Comparison of ENCODE assay signal across 22 cellular contexts in genomic region chr16:10989494-10989893, GRCh38. TPM values are rescaled to one million over a fixed set of nuclear protein-coding genes. Genes with fewer than 3 reads are reported as not detected.
DNase-seq lines count a peak whose midpoint lies in the region; ATAC-seq and TF ChIP-seq lines count a peak whose summit lies in the region.
"Had no signal": no experiment of that assay in that cellular context is flagged by ENCODE, and none has a peak within 500 bp of the region (broad histone marks: within the 10 kb centered on the region; RNA-seq: fewer than 3 reads in every experiment).

No MANE protein-coding gene starts in this region.

- no peak for DNase-seq in activated T-cell treated with anti-CD3 and anti-CD28 coated beads, Interleukin-2, amount 50 U/mL, for 24 hours
- no peak for DNase-seq in activated T-cell treated with anti-CD3 and anti-CD28 coated beads, Interleukin-2, amount 50 U/mL, for 48 hours
- DNase-seq in G401 (ENCODE audit: low spot score) (peak; percentile 27), NCI-H1694 treated with DMSO at 0.1 percent for 48 hours (lab: John Stamatoyannopoulos, UW) (no peak), SKM-1 (lab: John Stamatoyannopoulos, UW; ENCODE audit: unreplicated experiment) (no peak)
- DNase-seq in activated T-helper 1 cell treated with anti-CD3 and anti-CD28 coated beads, Interleukin-12 subunit alpha, Interleukin-12 subunit beta, Interleukin-2, Interleukin-4 antibody, amounts not matched to agents 30 ng/mL and 10 ng/mL and 1 ng/mL, durations not matched to agents 14 hours and 24 hours and 36 hours (ENCODE audit: low spot score), result no peak
- DNase-seq: ACHN; activated CD4-positive, alpha-beta T cell treated with anti-CD3 and anti-CD28 coated beads for 48 hours; body of pancreas; Calu3; colonic mucosa; mesendoderm; NCI-H1436 treated with DMSO at 0.1 percent for 48 hours; NCI-H510A treated with DMSO at 0.1 percent for 48 hours; PC-9; Right ventricle myocardium superior; small intestine; stimulated activated CD4-positive, alpha-beta T cell treated with anti-CD3 and anti-CD28 coated beads, Interleukin-1b, Interleukin-23, amount 100 ng/mL, for 48 hours; T-cell had no signal

- no peak overlapping the region for H3K4me3 Mint-ChIP-seq in activated T-cell treated with anti-CD3 and anti-CD28 coated beads, Interleukin-2, amount 50 U/mL, for 24 hours
- H3K4me3 Mint-ChIP-seq in activated T-helper 1 cell treated with anti-CD3 and anti-CD28 coated beads, Interleukin-12 subunit alpha, Interleukin-12 subunit beta, Interleukin-2, Interleukin-4 antibody, amounts not matched to agents 30 ng/mL and 10 ng/mL and 1 ng/mL, durations not matched to agents 14 hours and 24 hours and 36 hours, result peak overlapping the region; percentile 65
- H3K4me3 Mint-ChIP-seq in nephron, result no peak overlapping the region

- no peak for ATAC-seq in HG03378 (IDR thresholded peaks at IDR 0.05; ENCODE audit: unreplicated experiment)
- ATAC-seq: body of pancreas, left lobe of liver, T-cell had no signal

- peak overlapping the region; percentile 99 for H3K27ac Mint-ChIP-seq in activated T-cell treated with anti-CD3 and anti-CD28 coated beads, Interleukin-2, amount 50 U/mL, for 24 hours
- peak overlapping the region; percentile 93 for H3K27ac Mint-ChIP-seq in activated T-helper 1 cell treated with anti-CD3 and anti-CD28 coated beads, Interleukin-12 subunit alpha, Interleukin-12 subunit beta, Interleukin-2, Interleukin-4 antibody, amounts not matched to agents 30 ng/mL and 10 ng/mL and 1 ng/mL, durations not matched to agents 14 hours and 24 hours and 36 hours
- peak overlapping the region; percentile 37 to 65 (median 61) for H3K27ac Mint-ChIP-seq in nephron

- intact Hi-C loops in activated T-helper 1 cell treated with anti-CD3 and anti-CD28 coated beads, Interleukin-12 subunit alpha, Interleukin-12 subunit beta, Interleukin-2, Interleukin-4 antibody, amounts not matched to agents 30 ng/mL and 10 ng/mL and 1 ng/mL, durations not matched to agents 14 hours and 24 hours and 36 hours (cut with micrococcal nuclease), result loop anchor here (5.0 kb wide), 1 partner anchor 188 kb away; no protein-coding TSS in a partner anchor

- H3K36me3 Mint-ChIP-seq in activated T-cell treated with anti-CD3 and anti-CD28 coated beads, Interleukin-2, amount 50 U/mL, for 24 hours (ENCODE audit: low read depth), result peaks cover 73% of the 10 kb centered on the region
- peaks cover 43% of the 10 kb centered on the region for H3K36me3 Mint-ChIP-seq in activated T-helper 1 cell treated with anti-CD3 and anti-CD28 coated beads, Interleukin-12 subunit alpha, Interleukin-12 subunit beta, Interleukin-2, Interleukin-4 antibody, amounts not matched to agents 30 ng/mL and 10 ng/mL and 1 ng/mL, durations not matched to agents 14 hours and 24 hours and 36 hours (ENCODE audit: low read depth)
- H3K36me3 Mint-ChIP-seq in nephron (ENCODE audit: low read depth), result peaks cover 33% of the 10 kb centered on the region

- no peak for TF ChIP-seq CTCF in nephron (IDR thresholded peaks at IDR 0.05; ENCODE audit: unreplicated experiment in 3 of 3)

- H3K9me3 Mint-ChIP-seq in activated T-cell treated with anti-CD3 and anti-CD28 coated beads, Interleukin-2, amount 50 U/mL, for 24 hours, result no peaks in the 10 kb centered on the region
- no peaks in the 10 kb centered on the region for H3K9me3 Mint-ChIP-seq in activated T-helper 1 cell treated with anti-CD3 and anti-CD28 coated beads, Interleukin-12 subunit alpha, Interleukin-12 subunit beta, Interleukin-2, Interleukin-4 antibody, amounts not matched to agents 30 ng/mL and 10 ng/mL and 1 ng/mL, durations not matched to agents 14 hours and 24 hours and 36 hours
- no peaks in the 10 kb centered on the region for H3K9me3 Mint-ChIP-seq in nephron
- H3K9me3 Mint-ChIP-seq: T-cell had no signal

- peaks cover 90% of the 10 kb centered on the region for H3K4me1 Mint-ChIP-seq in activated T-cell treated with anti-CD3 and anti-CD28 coated beads, Interleukin-2, amount 50 U/mL, for 24 hours (ENCODE audit: low read depth)
- peaks cover 92% of the 10 kb centered on the region for H3K4me1 Mint-ChIP-seq in activated T-helper 1 cell treated with anti-CD3 and anti-CD28 coated beads, Interleukin-12 subunit alpha, Interleukin-12 subunit beta, Interleukin-2, Interleukin-4 antibody, amounts not matched to agents 30 ng/mL and 10 ng/mL and 1 ng/mL, durations not matched to agents 14 hours and 24 hours and 36 hours (ENCODE audit: low read depth)
- H3K4me1 Mint-ChIP-seq in nephron, result peaks cover 34% of the 10 kb centered on the region

- in situ Hi-C loops in G401 (cut with HindIII; ENCODE audit: low sequenced_read_pairs), result no loop called here

- no peaks in the 10 kb centered on the region for H3K27me3 Mint-ChIP-seq in activated T-cell treated with anti-CD3 and anti-CD28 coated beads, Interleukin-2, amount 50 U/mL, for 24 hours
- no peaks in the 10 kb centered on the region for H3K27me3 Mint-ChIP-seq in activated T-helper 1 cell treated with anti-CD3 and anti-CD28 coated beads, Interleukin-12 subunit alpha, Interleukin-12 subunit beta, Interleukin-2, Interleukin-4 antibody, amounts not matched to agents 30 ng/mL and 10 ng/mL and 1 ng/mL, durations not matched to agents 14 hours and 24 hours and 36 hours (ENCODE audit: insufficient read depth)
- no peaks in the 10 kb centered on the region for H3K27me3 Mint-ChIP-seq in nephron (ENCODE audit: low read depth)
- H3K27me3 Mint-ChIP-seq: T-cell had no signal

RNA-seq across cellular contexts. Expression of gene CLEC16A, which starts 45.1 kb away (rescaled TPM):
- 15.6 and 16.6 TPM in 2 replicates for total RNA-seq in G401 (2014; rRNA removed; shearing (Covaris generic))
- total RNA-seq in activated T-helper 1 cell treated with anti-CD3 and anti-CD28 coated beads, Interleukin-12 subunit alpha, Interleukin-12 subunit beta, Interleukin-2, Interleukin-4 antibody, amounts not matched to agents 30 ng/mL and 10 ng/mL and 1 ng/mL, durations not matched to agents 14 hours and 24 hours and 36 hours, result 36.3 and 37.4 TPM in 2 replicates

RNA-seq across cellular contexts. Expression of gene DEXI, which starts 47.2 kb away (rescaled TPM):
- total RNA-seq in G401 (2014; rRNA removed; shearing (Covaris generic)), result 90.6 and 91.9 TPM in 2 replicates
- total RNA-seq in activated T-helper 1 cell treated with anti-CD3 and anti-CD28 coated beads, Interleukin-12 subunit alpha, Interleukin-12 subunit beta, Interleukin-2, Interleukin-4 antibody, amounts not matched to agents 30 ng/mL and 10 ng/mL and 1 ng/mL, durations not matched to agents 14 hours and 24 hours and 36 hours, result 36.2 and 40.8 TPM in 2 replicates
